In the genomic region with DNA sequence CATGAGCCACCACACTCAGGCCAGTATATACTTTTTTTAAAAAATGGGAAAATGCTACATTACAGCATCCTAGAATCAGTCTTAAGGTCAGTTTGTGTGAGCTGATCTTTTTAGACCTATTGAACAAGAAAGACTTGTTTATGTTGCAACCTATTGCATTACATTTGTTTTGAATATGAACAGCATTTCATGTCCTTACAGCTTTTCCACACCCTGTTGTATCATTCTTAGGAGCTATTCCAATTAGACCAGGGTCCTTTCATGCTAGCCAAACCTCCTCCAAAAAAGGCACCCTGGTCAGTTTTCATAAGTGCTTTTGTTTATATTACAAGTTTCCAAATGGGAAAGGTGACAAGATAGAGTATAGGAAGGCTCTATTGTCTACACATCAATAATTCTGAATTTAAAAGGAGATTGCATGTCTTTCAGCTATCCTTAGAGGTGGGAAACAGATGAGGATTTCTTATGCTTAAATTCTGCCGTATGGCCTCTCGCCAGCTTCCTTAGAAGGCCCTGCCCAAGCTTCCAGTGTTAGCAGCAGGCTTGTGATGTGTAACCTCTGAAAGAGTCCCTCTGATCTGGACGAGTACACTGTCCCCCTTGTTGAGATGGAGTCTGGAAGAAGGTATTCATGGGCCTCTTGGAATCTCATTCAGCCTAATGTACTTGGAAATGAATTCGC, we compare ENCODE assay signal across 19 cellular contexts.
DNase-seq lines count a peak whose midpoint lies in the region; ATAC-seq and TF ChIP-seq lines count a peak whose summit lies in the region.
"Had no signal": no experiment of that assay in that cellular context is flagged by ENCODE, and none has a peak within 500 bp of the region (broad histone marks: within the 10 kb centered on the region; RNA-seq: fewer than 3 reads in every experiment).

No MANE protein-coding gene starts in this region.

- H3K4me1 ChIP-seq in adipocyte (ENCODE audit: control insufficient read depth, insufficient read depth, low read length) = peaks cover 60% of the 10 kb centered on the region
- H3K4me1 ChIP-seq: HAP-1 had no signal

- ATAC-seq in GM19351 (IDR thresholded peaks at IDR 0.05; ENCODE audit: unreplicated experiment) (no peak), GM21723 (IDR thresholded peaks at IDR 0.05; ENCODE audit: unreplicated experiment) (no peak)
- ATAC-seq in activated T-cell treated with anti-CD3 and anti-CD28 coated beads, Interleukin-2, amount 50 U/mL, for 4 hours = no peak
- ATAC-seq: PC-3 had no signal

- peak overlapping the region; percentile 23 for H3K4me3 ChIP-seq in adipocyte (ENCODE audit: low read length)
- H3K4me3 ChIP-seq: HAP-1 had no signal

- H3K4me3 Mint-ChIP-seq in activated T-cell treated with anti-CD3 and anti-CD28 coated beads, Interleukin-2, amount 50 U/mL, for 4 hours = no peak overlapping the region
- H3K4me3 Mint-ChIP-seq: CD4-positive, alpha-beta T cell had no signal

- DNase-seq in AG09319 (ENCODE audit: extremely low read depth, low read depth) = peak; percentile 28
- no peak for DNase-seq in adipocyte (ENCODE audit: low read depth)
- peak; percentile 59 for DNase-seq in fibroblast of gingiva (ENCODE audit: low read depth)
- peak; percentile 9 for DNase-seq in pons (ENCODE audit: low spot score)
- DNase-seq in activated T-cell treated with anti-CD3 and anti-CD28 coated beads, Interleukin-2, amount 50 U/mL, for 4 hours = no peak
- DNase-seq: CD4-positive, alpha-beta T cell; KG1; MV-4-11; NCI-H1694 treated with DMSO at 0.1 percent for 48 hours; NCI-H2107; NCI-H2227 treated with DMSO at 0.1 percent for 48 hours; NCI-H510A treated with DMSO at 0.1 percent for 48 hours; NCI-H82; PC-3; RPMI8226; SIG-M5 had no signal

- no peaks in the 10 kb centered on the region for H3K9me3 Mint-ChIP-seq in activated T-cell treated with anti-CD3 and anti-CD28 coated beads, Interleukin-2, amount 50 U/mL, for 4 hours
- H3K9me3 Mint-ChIP-seq: CD4-positive, alpha-beta T cell had no signal

- peak overlapping the region; percentile 82 for H3K9ac ChIP-seq in adipocyte (ENCODE audit: low read length)

- H3K36me3 ChIP-seq in adipocyte (ENCODE audit: control insufficient read depth, insufficient read depth, low read length, severe bottlenecking) = no peaks in the 10 kb centered on the region
- H3K36me3 ChIP-seq: HAP-1 had no signal

- peaks cover 2% of the 10 kb centered on the region for H3K27me3 Mint-ChIP-seq in activated T-cell treated with anti-CD3 and anti-CD28 coated beads, Interleukin-2, amount 50 U/mL, for 4 hours (ENCODE audit: low read depth)
- H3K27me3 Mint-ChIP-seq: CD4-positive, alpha-beta T cell had no signal

- no peak for TF ChIP-seq CTCF in AG09319 (IDR thresholded peaks at IDR 0.05; ENCODE audit: low read depth, low read length)

- H3K36me3 Mint-ChIP-seq in activated T-cell treated with anti-CD3 and anti-CD28 coated beads, Interleukin-2, amount 50 U/mL, for 4 hours (ENCODE audit: insufficient read depth) = no peaks in the 10 kb centered on the region

- no peaks in the 10 kb centered on the region for H3K27me3 ChIP-seq in adipocyte (replicated peaks; ENCODE audit: control insufficient read depth, insufficient read depth, low read length)

- no peaks in the 10 kb centered on the region for H3K4me1 Mint-ChIP-seq in activated T-cell treated with anti-CD3 and anti-CD28 coated beads, Interleukin-2, amount 50 U/mL, for 4 hours (ENCODE audit: low read depth)

- no peaks in the 10 kb centered on the region for H3K9me3 ChIP-seq in adipocyte (ENCODE audit: control insufficient read depth, low read length)
- H3K9me3 ChIP-seq: HAP-1 had no signal

Comparison
In these comparisons a context has a peak if more than half of its experiments do, and no peak if none do; other contexts are left out.
1. DNase-seq: peak in AG09319 (single experiment), fibroblast of gingiva (single experiment) and pons (single experiment); none in adipocyte (single experiment) and activated T-cell treated with anti-CD3 and anti-CD28 coated beads, Interleukin-2, amount 50 U/mL, for 4 hours (single experiment).